Comparison of ENCODE assay signal across 15 cellular contexts in genomic region chrX:79169484-79169883, GRCh38. TPM values are rescaled to one million over a fixed set of nuclear protein-coding genes. Genes with fewer than 3 reads are reported as not detected.
A peak's percentile ranks its signal among the peaks of the same experiment; 100 is the strongest.
DNase-seq lines count a peak whose midpoint lies in the region; ATAC-seq and TF ChIP-seq lines count a peak whose summit lies in the region.
"Had no signal": no experiment of that assay in that cellular context is flagged by ENCODE, and none has a peak within 500 bp of the region (broad histone marks: within the 10 kb centered on the region; RNA-seq: fewer than 3 reads in every experiment).

No MANE protein-coding gene starts in this region.

- POLR2A ChIA-PET in activated CD8-positive, alpha-beta T cell treated with anti-CD3 and anti-CD28 coated beads, Interleukin-2, amount 10 ng/mL, durations not matched to agents 7 days and 5 days (lab: Charles Lee), result interaction anchor here (1.0 to 1.2 kb wide), 3 partner anchors 22 to 93 kb away, joined by 3 to 4 read pairs (median 3); no protein-coding TSS in a partner anchor

- H3K27me3 Mint-ChIP-seq in activated naive CD4-positive, alpha-beta T cell treated with anti-CD3 and anti-CD28 coated beads, Interleukin-2, amount 10 ng/mL, durations not matched to agents 7 days and 5 days, result no peaks in the 10 kb centered on the region
- no peaks in the 10 kb centered on the region for H3K27me3 Mint-ChIP-seq in activated CD8-positive, alpha-beta T cell treated with anti-CD3 and anti-CD28 coated beads, Interleukin-2, amount 10 ng/mL, durations not matched to agents 7 days and 5 days (ENCODE audit: low read depth)

- no peak overlapping the region for H3K4me3 Mint-ChIP-seq in activated naive CD4-positive, alpha-beta T cell treated with anti-CD3 and anti-CD28 coated beads, Interleukin-2, amount 10 ng/mL, durations not matched to agents 7 days and 5 days
- no peak overlapping the region for H3K4me3 Mint-ChIP-seq in activated CD8-positive, alpha-beta T cell treated with anti-CD3 and anti-CD28 coated beads, Interleukin-2, amount 10 ng/mL, durations not matched to agents 7 days and 5 days

- CTCF ChIA-PET in activated naive CD4-positive, alpha-beta T cell treated with anti-CD3 and anti-CD28 coated beads, Interleukin-2, amount 10 ng/mL, durations not matched to agents 7 days and 5 days (lab: Charles Lee), result interaction anchor here (0.8 to 1.7 kb wide), 3 partner anchors 9 to 244 kb away, joined by 3 to 6 read pairs (median 4); no protein-coding TSS in a partner anchor
- CTCF ChIA-PET in activated CD8-positive, alpha-beta T cell treated with anti-CD3 and anti-CD28 coated beads, Interleukin-2, amount 10 ng/mL, durations not matched to agents 7 days and 5 days (lab: Charles Lee), result interaction anchor here (0.6 to 1.9 kb wide), 5 partner anchors 8 to 100 kb away, joined by 3 to 5 read pairs (median 3); no protein-coding TSS in a partner anchor

- H3K27ac Mint-ChIP-seq in activated naive CD4-positive, alpha-beta T cell treated with anti-CD3 and anti-CD28 coated beads, Interleukin-2, amount 50 U/mL, for 72 hours, result peak overlapping the region; percentile 22 to 88
- H3K27ac Mint-ChIP-seq in activated naive CD4-positive, alpha-beta T cell treated with anti-CD3 and anti-CD28 coated beads, Interleukin-2, amount 10 ng/mL, durations not matched to agents 7 days and 5 days, result no peak overlapping the region
- H3K27ac Mint-ChIP-seq in activated CD8-positive, alpha-beta T cell treated with anti-CD3 and anti-CD28 coated beads, Interleukin-2, amount 10 ng/mL, durations not matched to agents 7 days and 5 days, result peak overlapping the region; percentile 57

- no peak for DNase-seq in activated naive CD4-positive, alpha-beta T cell treated with anti-CD3 and anti-CD28 coated beads, Interleukin-2, amount 50 U/mL, for 72 hours (ENCODE audit: low spot score in 2 of 2)
- DNase-seq in activated naive CD4-positive, alpha-beta T cell treated with anti-CD3 and anti-CD28 coated beads, Interleukin-2, amount 10 ng/mL, durations not matched to agents 7 days and 5 days, result no peak
- no peak for DNase-seq in activated CD8-positive, alpha-beta T cell treated with anti-CD3 and anti-CD28 coated beads, Interleukin-2, amount 10 ng/mL, durations not matched to agents 7 days and 5 days
- DNase-seq in kidney tubule cell (ENCODE audit: low spot score) (peak; percentile 30), omental fat pad (ENCODE audit: low spot score) (no peak)
- no peak for DNase-seq in stimulated activated CD4-positive, alpha-beta T cell treated with anti-CD3 and anti-CD28 coated beads, Interleukin-2, amount 100 ng/mL, for 48 hours
- DNase-seq: cortex of kidney, foreskin melanocyte, left cardiac atrium, midbrain, NCI-H146, nucleus accumbens had no signal

- H3K36me3 Mint-ChIP-seq in activated naive CD4-positive, alpha-beta T cell treated with anti-CD3 and anti-CD28 coated beads, Interleukin-2, amount 50 U/mL, for 72 hours, result peaks cover 25 to 29% of the 10 kb centered on the region in 2 donors
- H3K36me3 Mint-ChIP-seq in activated naive CD4-positive, alpha-beta T cell treated with anti-CD3 and anti-CD28 coated beads, Interleukin-2, amount 10 ng/mL, durations not matched to agents 7 days and 5 days, result peaks cover 56% of the 10 kb centered on the region
- H3K36me3 Mint-ChIP-seq in activated CD8-positive, alpha-beta T cell treated with anti-CD3 and anti-CD28 coated beads, Interleukin-2, amount 10 ng/mL, durations not matched to agents 7 days and 5 days (ENCODE audit: low read depth), result peaks cover 61% of the 10 kb centered on the region

- peaks cover 0 to 3% of the 10 kb centered on the region in 2 donors for H3K9me3 Mint-ChIP-seq in activated naive CD4-positive, alpha-beta T cell treated with anti-CD3 and anti-CD28 coated beads, Interleukin-2, amount 50 U/mL, for 72 hours
- peaks cover 5% of the 10 kb centered on the region for H3K9me3 Mint-ChIP-seq in activated naive CD4-positive, alpha-beta T cell treated with anti-CD3 and anti-CD28 coated beads, Interleukin-2, amount 10 ng/mL, durations not matched to agents 7 days and 5 days
- H3K9me3 Mint-ChIP-seq in activated CD8-positive, alpha-beta T cell treated with anti-CD3 and anti-CD28 coated beads, Interleukin-2, amount 10 ng/mL, durations not matched to agents 7 days and 5 days (ENCODE audit: insufficient read depth), result no peaks in the 10 kb centered on the region

- H3K4me1 Mint-ChIP-seq in activated naive CD4-positive, alpha-beta T cell treated with anti-CD3 and anti-CD28 coated beads, Interleukin-2, amount 10 ng/mL, durations not matched to agents 7 days and 5 days, result peaks cover 82% of the 10 kb centered on the region
- H3K4me1 Mint-ChIP-seq in activated CD8-positive, alpha-beta T cell treated with anti-CD3 and anti-CD28 coated beads, Interleukin-2, amount 10 ng/mL, durations not matched to agents 7 days and 5 days (ENCODE audit: low read depth), result peaks cover 88% of the 10 kb centered on the region

- peak; percentile 63 to 70 for ATAC-seq in activated naive CD4-positive, alpha-beta T cell treated with anti-CD3 and anti-CD28 coated beads, Interleukin-2, amount 50 U/mL, for 72 hours
- ATAC-seq in activated CD8-positive, alpha-beta T cell treated with anti-CD3 and anti-CD28 coated beads, Interleukin-2, amount 10 ng/mL, durations not matched to agents 7 days and 5 days, result no peak
- ATAC-seq in GM19455 (IDR thresholded peaks at IDR 0.05; ENCODE audit: unreplicated experiment) (no peak), omental fat pad (ENCODE audit: low FRiP score) (no peak)
- ATAC-seq: left cardiac atrium had no signal

- TF ChIP-seq CTCF in omental fat pad (IDR thresholded peaks at IDR 0.05), result no peak

RNA-seq across cellular contexts. Expression of gene GPR174, which starts 25.0 kb away (rescaled TPM):
- 10 to 100 TPM; 14.5 to 30.1 TPM for total RNA-seq in activated naive CD4-positive, alpha-beta T cell treated with anti-CD3 and anti-CD28 coated beads, Interleukin-2, amount 50 U/mL, for 72 hours
- 10 to 100 TPM; 19.8 to 20.0 TPM for total RNA-seq in activated CD8-positive, alpha-beta T cell treated with anti-CD3 and anti-CD28 coated beads, Interleukin-2, amount 10 ng/mL, durations not matched to agents 7 days and 5 days
- 1 to 10 TPM in 3 of 4 donors, under 1 TPM in 1; 0.46 to 1.9 (median 1.2) TPM for total RNA-seq in omental fat pad
- total RNA-seq: endothelial cell of umbilical vein, M059J had no signal

Comparison
In these comparisons a context has a peak if more than half of its experiments do, and no peak if none do; other contexts are left out.
1. ATAC-seq: peak in activated naive CD4-positive, alpha-beta T cell treated with anti-CD3 and anti-CD28 coated beads, Interleukin-2, amount 50 U/mL, for 72 hours (2 of 2); none in activated CD8-positive, alpha-beta T cell treated with anti-CD3 and anti-CD28 coated beads, Interleukin-2, amount 10 ng/mL, durations not matched to agents 7 days and 5 days (single experiment), GM19455 (single experiment) and omental fat pad (single experiment).
2. RNA of gene GPR174, which starts 25.0 kb away (total RNA-seq): 14.5 to 30.1 TPM in activated naive CD4-positive, alpha-beta T cell treated with anti-CD3 and anti-CD28 coated beads, Interleukin-2, amount 50 U/mL, for 72 hours and 19.8 to 20.0 TPM in activated CD8-positive, alpha-beta T cell treated with anti-CD3 and anti-CD28 coated beads, Interleukin-2, amount 10 ng/mL, durations not matched to agents 7 days and 5 days; 0.46 to 1.9 TPM in omental fat pad; every median in the first group is over 4 times any median in the second.